In the genomic region with DNA sequence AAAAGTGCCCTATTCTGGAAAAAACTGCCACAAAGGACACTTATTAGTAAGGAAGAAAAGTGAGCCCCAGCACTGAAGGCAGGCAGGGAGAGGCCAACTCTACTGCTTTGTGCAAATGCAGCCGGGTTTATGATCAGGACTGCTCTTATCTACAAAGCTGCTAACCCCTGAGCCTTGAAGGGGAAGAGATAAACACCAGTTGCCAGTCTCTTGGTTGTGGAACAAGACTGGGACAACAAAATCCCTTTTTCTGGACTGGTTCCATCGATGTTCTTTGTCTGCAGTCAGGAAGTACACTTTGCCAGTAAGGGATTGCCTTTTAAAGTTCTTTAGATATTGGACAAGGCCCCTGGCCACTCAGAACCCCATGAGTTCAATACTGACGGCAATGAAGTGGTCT, we compare ENCODE assay signal across 13 cellular contexts. TPM values are rescaled to one million over a fixed set of nuclear protein-coding genes. Genes with fewer than 3 reads are reported as not detected.
DNase-seq lines count a peak whose midpoint lies in the region; ATAC-seq and TF ChIP-seq lines count a peak whose summit lies in the region.
"Had no signal": no experiment of that assay in that cellular context is flagged by ENCODE, and none has a peak within 500 bp of the region (broad histone marks: within the 10 kb centered on the region; RNA-seq: fewer than 3 reads in every experiment).

No MANE protein-coding gene starts in this region.

- no peak overlapping the region for H4K8ac ChIP-seq in mesendoderm (ENCODE audit: low read depth, low read length)

- no peak overlapping the region for H3K9ac ChIP-seq in mesendoderm (ENCODE audit: low read length)

- H3K36me3 ChIP-seq in mesendoderm (ENCODE audit: control insufficient read depth, insufficient read depth, low read length): no peaks in the 10 kb centered on the region
- H3K36me3 ChIP-seq in suprapubic skin: peaks cover 4% of the 10 kb centered on the region

- H3K4me3 ChIP-seq in mesendoderm (ENCODE audit: low read length) (no peak overlapping the region), suprapubic skin (no peak overlapping the region)

- no peak overlapping the region for H4K5ac ChIP-seq in mesendoderm (ENCODE audit: low read length)

- peaks cover 34% of the 10 kb centered on the region for H3K4me1 Mint-ChIP-seq in chondrocyte (ENCODE audit: low read depth)

- no CpG with 5 or more reads among the region's 3 CpGs for WGBS in mesendoderm (ENCODE audit: extremely low coverage, insufficient coverage, low lambda C conversion rate)
- 17% methylated on average over 3 of the region's 3 CpGs for WGBS in suprapubic skin

- peaks cover 3% of the 10 kb centered on the region for H3K36me3 Mint-ChIP-seq in chondrocyte (ENCODE audit: low read depth)

- peak overlapping the region; percentile 49 for H3K27ac Mint-ChIP-seq in chondrocyte (ENCODE audit: unreplicated experiment)
- H3K27ac Mint-ChIP-seq: activated naive CD8-positive, alpha-beta T cell treated with anti-CD3 and anti-CD28 coated beads, Interleukin-2, amount 10 ng/mL, durations not matched to agents 7 days and 5 days had no signal

- H3K79me1 ChIP-seq in mesendoderm (ENCODE audit: low read length): peaks cover 14% of the 10 kb centered on the region

- no peak for TF ChIP-seq EP300 in suprapubic skin (IDR thresholded peaks at IDR 0.05)

- DNase-seq in NCI-H2196 (lab: John Stamatoyannopoulos, UW; ENCODE audit: unreplicated experiment) (peak; percentile 33), NCI-H2196 treated with DMSO at 0.1 percent for 48 hours (lab: John Stamatoyannopoulos, UW; ENCODE audit: unreplicated experiment) (no peak), chondrocyte (ENCODE audit: low spot score) (no peak), mesendoderm (peak; percentile 59), suprapubic skin (ENCODE audit: low spot score in 2 of 2) (peak in 1 of 2 donors; percentile 27), NCI-H187 treated with DMSO at 0.1 percent for 48 hours (lab: John Stamatoyannopoulos, UW) (no peak)
- DNase-seq in stimulated activated naive CD4-positive, alpha-beta T cell (lab: John Stamatoyannopoulos, UW): no peak
- DNase-seq: 8988T; activated naive CD8-positive, alpha-beta T cell treated with anti-CD3 and anti-CD28 coated beads, Interleukin-2, amount 10 ng/mL, durations not matched to agents 7 days and 5 days; NCI-H1092; stimulated activated CD4-positive, alpha-beta T cell treated with anti-CD3 and anti-CD28 coated beads, Interleukin-2, amount 100 ng/mL, for 24 hours; SW 1271 had no signal

- no peak for ATAC-seq in HG02678 (IDR thresholded peaks at IDR 0.05; ENCODE audit: unreplicated experiment)

- TF ChIP-seq POLR2A in suprapubic skin (IDR thresholded peaks at IDR 0.05): no peak

- H3K79me2 ChIP-seq in mesendoderm (ENCODE audit: control insufficient read depth, insufficient read depth, low read length): peaks cover 82% of the 10 kb centered on the region

- H3K56ac ChIP-seq in mesendoderm (ENCODE audit: low read length): no peak overlapping the region

- no peak overlapping the region for H3K18ac ChIP-seq in mesendoderm (ENCODE audit: low read length)

- no peaks in the 10 kb centered on the region for H3K4me1 ChIP-seq in mesendoderm (ENCODE audit: control insufficient read depth, low read depth, low read length)
- H3K4me1 ChIP-seq in suprapubic skin: peaks cover 53% of the 10 kb centered on the region

- H2BK5ac ChIP-seq in mesendoderm (ENCODE audit: low read length): no peak overlapping the region

- H3K23ac ChIP-seq in mesendoderm (ENCODE audit: low read length): no peak overlapping the region

- no peak overlapping the region for H2BK15ac ChIP-seq in mesendoderm (replicated peaks; ENCODE audit: low read depth)

- no peak overlapping the region for H3K4me3 Mint-ChIP-seq in chondrocyte (ENCODE audit: unreplicated experiment)
- H3K4me3 Mint-ChIP-seq: activated naive CD8-positive, alpha-beta T cell treated with anti-CD3 and anti-CD28 coated beads, Interleukin-2, amount 10 ng/mL, durations not matched to agents 7 days and 5 days had no signal

- H3K27me3 Mint-ChIP-seq in chondrocyte (ENCODE audit: low read depth): no peaks in the 10 kb centered on the region
- H3K27me3 Mint-ChIP-seq: activated naive CD8-positive, alpha-beta T cell treated with anti-CD3 and anti-CD28 coated beads, Interleukin-2, amount 10 ng/mL, durations not matched to agents 7 days and 5 days had no signal

- H3K27ac ChIP-seq in mesendoderm (ENCODE audit: low read depth, low read length): peak overlapping the region; percentile 45
- H3K27ac ChIP-seq in suprapubic skin: peak overlapping the region; percentile 67

- H2AK5ac ChIP-seq in mesendoderm (ENCODE audit: low read length): no peak overlapping the region

- no peak overlapping the region for H3K4me2 ChIP-seq in mesendoderm (ENCODE audit: low read length)

- H2BK120ac ChIP-seq in mesendoderm (ENCODE audit: low read depth, low read length): no peak overlapping the region

- TF ChIP-seq CTCF in chondrocyte (IDR thresholded peaks at IDR 0.05): no peak
- no peak for TF ChIP-seq CTCF in suprapubic skin (IDR thresholded peaks at IDR 0.05)

- H3K4ac ChIP-seq in mesendoderm (ENCODE audit: low read depth, low read length): no peak overlapping the region

- no peaks in the 10 kb centered on the region for H3K9me3 ChIP-seq in suprapubic skin

- H3K27me3 ChIP-seq in mesendoderm (ENCODE audit: insufficient read depth, low read length, poor library complexity) (no peaks in the 10 kb centered on the region), suprapubic skin (no peaks in the 10 kb centered on the region)

- H3K9me3 Mint-ChIP-seq in chondrocyte (ENCODE audit: low read depth): no peaks in the 10 kb centered on the region
- H3K9me3 Mint-ChIP-seq: activated naive CD8-positive, alpha-beta T cell treated with anti-CD3 and anti-CD28 coated beads, Interleukin-2, amount 10 ng/mL, durations not matched to agents 7 days and 5 days had no signal

RNA-seq across cellular contexts. Expression of gene GNB1, which starts 43.8 kb away (rescaled TPM):
- total RNA-seq in chondrocyte (419 to 543 TPM (median 538 TPM) in 3 replicates), suprapubic skin (100 to 1,000 TPM; 121 to 159 (median 153) TPM)
- 227 TPM for polyA plus RNA-seq in mesendoderm (2013, experiment 1 of 2)
- polyA plus RNA-seq in mesendoderm (2013, experiment 2 of 2): 228 TPM

Comparison
In these comparisons a context has a peak if more than half of its experiments do, and no peak if none do; other contexts are left out.
1. DNase-seq: peak in NCI-H2196 (single experiment) and mesendoderm (single experiment); none in NCI-H2196 treated with DMSO at 0.1 percent for 48 hours (single experiment), chondrocyte (single experiment), NCI-H187 treated with DMSO at 0.1 percent for 48 hours (single experiment) and stimulated activated naive CD4-positive, alpha-beta T cell (0 of 6).